ENCODE assay signal across 19 cellular contexts in the genomic region with DNA sequence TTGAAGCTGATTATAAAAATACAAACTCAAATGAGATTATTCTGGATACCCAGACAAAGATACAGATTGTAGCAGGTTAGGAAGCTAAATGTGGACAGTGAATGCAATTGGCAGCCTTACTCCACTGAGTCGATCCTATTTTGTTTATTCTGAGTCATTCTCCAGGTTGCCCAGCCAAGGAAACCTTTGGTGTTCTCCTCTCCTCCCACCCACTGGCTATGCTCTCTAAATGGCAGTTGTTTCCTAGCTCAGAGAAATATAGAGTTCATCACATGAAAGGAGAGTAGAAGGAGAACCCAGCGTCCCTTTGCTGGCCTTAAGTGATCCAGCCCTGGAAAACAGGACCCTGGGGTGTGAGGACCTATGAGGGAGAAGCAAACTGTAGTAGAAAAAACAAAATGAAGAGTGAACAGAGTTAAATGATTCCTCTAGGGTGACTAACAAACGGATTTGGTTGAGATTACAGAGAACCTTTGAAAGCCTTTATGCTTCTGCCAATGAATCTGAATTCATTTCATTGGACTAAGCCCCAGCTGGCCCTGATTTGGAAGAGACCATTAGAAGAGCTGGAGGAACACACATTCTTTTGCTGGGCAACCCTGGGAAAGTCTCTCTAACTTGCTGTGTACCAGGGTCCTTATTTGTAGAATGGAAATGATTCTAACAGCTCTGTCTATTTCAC.
A peak's percentile ranks its signal among the peaks of the same experiment; 100 is the strongest.
DNase-seq lines count a peak whose midpoint lies in the region; ATAC-seq and TF ChIP-seq lines count a peak whose summit lies in the region.
"Had no signal": no experiment of that assay in that cellular context is flagged by ENCODE, and none has a peak within 500 bp of the region (broad histone marks: within the 10 kb centered on the region; RNA-seq: fewer than 3 reads in every experiment).

No MANE protein-coding gene starts in this region.

- no peak overlapping the region for H3K4me3 ChIP-seq in epithelial cell of proximal tubule (ENCODE audit: low read depth, low read length)
- H3K4me3 ChIP-seq: coronary artery, lower lobe of right lung, skin epidermis had no signal

- DNase-seq in DMS53 treated with DMSO at 0.1 percent for 48 hours (lab: John Stamatoyannopoulos, UW; ENCODE audit: unreplicated experiment) (peak; percentile 37), NCI-H446 treated with DMSO at 0.1 percent for 48 hours (lab: John Stamatoyannopoulos, UW) (peak; percentile 69), epithelial cell of proximal tubule (ENCODE audit: low read depth) (peak; percentile 50), neural crest cell (ENCODE audit: low read depth, low spot score) (no peak)
- no peak for DNase-seq in stimulated activated naive CD4-positive, alpha-beta T cell (lab: John Stamatoyannopoulos, UW)
- DNase-seq in activated CD4-positive, alpha-beta T cell treated with anti-CD3 and anti-CD28 coated beads, Interleukin-2, amount 50 U/mL, for 48 hours, result no peak
- DNase-seq: activated CD4-positive, alpha-beta T cell treated with anti-CD3 and anti-CD28 coated beads for 4 hours; activated CD8-positive, alpha-beta memory T cell treated with anti-CD3 and anti-CD28 coated beads, Interleukin-2, amount 50 U/mL, for 4 hours; activated gamma-delta T cell; CD8-positive, alpha-beta memory T cell; Karpas-422; lower lobe of right lung; NCI-H2171 treated with DMSO at 0.1 percent for 48 hours; stimulated activated CD4-positive, alpha-beta T cell treated with anti-CD3 and anti-CD28 coated beads, Interleukin-2, amount 100 ng/mL, for 48 hours; SW 1271 had no signal

- H3K9me3 Mint-ChIP-seq in neural crest cell, result no peaks in the 10 kb centered on the region

- H3K4me1 Mint-ChIP-seq in neural crest cell, result peaks cover 5% of the 10 kb centered on the region
- H3K4me1 Mint-ChIP-seq: CD8-positive, alpha-beta memory T cell had no signal

- peaks cover 5% of the 10 kb centered on the region for H3K27me3 Mint-ChIP-seq in neural crest cell (ENCODE audit: low read depth)
- H3K27me3 Mint-ChIP-seq: CD8-positive, alpha-beta memory T cell had no signal

- ATAC-seq in HG03565 (IDR thresholded peaks at IDR 0.05; ENCODE audit: unreplicated experiment) (no peak), GM19463 (IDR thresholded peaks at IDR 0.05; ENCODE audit: unreplicated experiment) (no peak)
- ATAC-seq: lower lobe of right lung had no signal

- H3K4me3 Mint-ChIP-seq in neural crest cell, result no peak overlapping the region
- H3K4me3 Mint-ChIP-seq: CD8-positive, alpha-beta memory T cell had no signal

- no peaks in the 10 kb centered on the region for H3K36me3 Mint-ChIP-seq in neural crest cell (ENCODE audit: low read depth)
- H3K36me3 Mint-ChIP-seq: CD8-positive, alpha-beta memory T cell had no signal

- TF ChIP-seq CTCF in epithelial cell of proximal tubule (conservative IDR thresholded peaks at IDR 0.05; ENCODE audit: low read depth, low read length) (no peak), neural crest cell (conservative IDR thresholded peaks at IDR 0.05) (no peak)

- peak overlapping the region; percentile 76 for H3K27ac Mint-ChIP-seq in neural crest cell (ENCODE audit: unreplicated experiment)
- H3K27ac Mint-ChIP-seq: CD8-positive, alpha-beta memory T cell had no signal

Comparison
In these comparisons a context has a peak if more than half of its experiments do, and no peak if none do; other contexts are left out.
1. DNase-seq: peak in DMS53 treated with DMSO at 0.1 percent for 48 hours (single experiment), NCI-H446 treated with DMSO at 0.1 percent for 48 hours (single experiment) and epithelial cell of proximal tubule (single experiment); none in neural crest cell (single experiment), stimulated activated naive CD4-positive, alpha-beta T cell (0 of 6) and activated CD4-positive, alpha-beta T cell treated with anti-CD3 and anti-CD28 coated beads, Interleukin-2, amount 50 U/mL, for 48 hours (0 of 2).